1 cellular context compared by ENCODE assay signal in the genomic region with DNA sequence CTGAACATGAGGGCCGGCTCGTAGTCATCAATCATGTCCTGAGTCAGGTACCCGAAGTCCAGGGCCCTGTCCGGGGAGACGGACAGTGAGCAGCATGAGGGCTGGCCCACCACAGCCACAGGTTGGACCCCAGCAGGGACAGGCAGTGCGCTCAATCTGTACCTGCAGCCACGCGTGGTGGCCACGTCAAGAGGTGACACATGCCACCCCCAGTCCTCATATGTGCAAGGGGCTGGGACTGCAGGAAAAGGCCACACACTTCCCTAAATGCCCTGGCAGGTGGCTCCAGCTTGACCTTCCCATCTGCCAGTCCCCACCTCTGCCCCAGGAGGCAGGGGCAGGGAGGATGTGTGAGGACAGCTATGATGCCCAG.
TF ChIP-seq lines count a peak whose summit lies in the region.

No MANE protein-coding gene starts in this region.

TF ChIP-seq in IMR-90, 13 proteins besides CTCF, POLR2A, EP300 and RAD21 (continued from another document):
- TF ChIP-seq, protein P1, sequence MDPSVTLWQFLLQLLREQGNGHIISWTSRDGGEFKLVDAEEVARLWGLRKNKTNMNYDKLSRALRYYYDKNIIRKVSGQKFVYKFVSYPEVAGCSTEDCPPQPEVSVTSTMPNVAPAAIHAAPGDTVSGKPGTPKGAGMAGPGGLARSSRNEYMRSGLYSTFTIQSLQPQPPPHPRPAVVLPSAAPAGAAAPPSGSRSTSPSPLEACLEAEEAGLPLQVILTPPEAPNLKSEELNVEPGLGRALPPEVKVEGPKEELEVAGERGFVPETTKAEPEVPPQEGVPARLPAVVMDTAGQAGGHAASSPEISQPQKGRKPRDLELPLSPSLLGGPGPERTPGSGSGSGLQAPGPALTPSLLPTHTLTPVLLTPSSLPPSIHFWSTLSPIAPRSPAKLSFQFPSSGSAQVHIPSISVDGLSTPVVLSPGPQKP (IDR thresholded peaks at IDR 0.05; ENCODE audit: borderline replicate concordance, low read depth, low read length): no peak
- TF ChIP-seq NFE2L2 (IDR thresholded peaks at IDR 0.05; ENCODE audit: low read depth, low read length): no peak
